8 cellular contexts compared by ENCODE assay signal in the genomic region with DNA sequence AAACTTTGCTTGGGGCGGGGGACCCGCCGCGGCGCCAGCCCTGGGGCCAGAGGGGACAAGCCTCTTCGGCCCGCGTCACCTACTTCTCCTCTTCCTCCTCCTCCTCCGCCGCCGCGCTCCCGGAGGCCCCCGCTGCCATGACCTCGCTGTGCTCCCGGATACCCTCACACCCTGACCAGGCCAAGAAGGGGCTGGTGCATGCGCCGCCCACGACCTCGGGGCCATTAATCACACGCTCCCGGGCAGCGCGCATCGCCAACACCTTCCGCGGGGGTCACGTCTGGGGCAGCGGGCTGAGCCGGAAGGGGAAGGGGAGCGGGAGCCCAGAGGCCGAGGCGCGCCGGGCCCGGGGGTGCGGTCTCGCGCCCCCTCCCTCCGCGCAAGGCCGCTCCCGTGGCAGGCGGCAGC. TPM values are rescaled to one million over a fixed set of nuclear protein-coding genes. Genes with fewer than 3 reads are reported as not detected.
DNase-seq lines count a peak whose midpoint lies in the region; ATAC-seq and TF ChIP-seq lines count a peak whose summit lies in the region.

No MANE protein-coding gene starts in this region.

- under 1% methylated on average over 44 of the region's 44 CpGs for WGBS in HUES64
- 8% methylated on average over 2 of the region's 44 CpGs for WGBS in mammary epithelial cell (ENCODE audit: low coverage, missing lambda C conversion rate)
- WGBS in upper lobe of left lung, 2 donors = 0 to 4% methylated on average over 9 to 17 of the region's 44 CpGs

- POLR2A ChIA-PET in CD8-positive, alpha-beta memory T cell (lab: Charles Lee) = no interaction called here
- POLR2A ChIA-PET in PC-3 (lab: Charles Lee; ENCODE audit: unreplicated experiment) = no interaction called here

- CTCF ChIA-PET in CD8-positive, alpha-beta memory T cell (lab: Charles Lee) = no interaction called here
- CTCF ChIA-PET in mammary epithelial cell (lab: Charles Lee; ENCODE audit: low non-redundant PET) (no interaction called here), PC-3 (lab: Charles Lee) (no interaction called here)

- H3K27me3 Mint-ChIP-seq in CD8-positive, alpha-beta memory T cell = peaks cover 45 to 81% of the 10 kb centered on the region in 2 donors

- no peaks in the 10 kb centered on the region for H3K79me2 ChIP-seq in mammary epithelial cell (ENCODE audit: insufficient read depth, low read length)
- no peaks in the 10 kb centered on the region for H3K79me2 ChIP-seq in PC-3 (ENCODE audit: low read length)

- ATAC-seq in GM19455 (IDR thresholded peaks at IDR 0.05; ENCODE audit: unreplicated experiment) = peak; percentile 43
- peak; percentile 60 to 73 for ATAC-seq in lower lobe of right lung
- ATAC-seq in upper lobe of left lung (ENCODE audit: low FRiP score in 2 of 2) = peak; percentile 24 to 50
- no peak for ATAC-seq in PC-3

- TF ChIP-seq CTCF in mammary epithelial cell (conservative IDR thresholded peaks at IDR 0.05 in 1 of 2, IDR thresholded peaks at IDR 0.05 in 1 of 2; ENCODE audit: extremely low read depth in 1 of 2, insufficient read depth in 1 of 2, low read depth in 1 of 2, low read length in 2 of 2) (no peak), lower lobe of right lung (IDR thresholded peaks at IDR 0.05) (no peak), upper lobe of left lung (IDR thresholded peaks at IDR 0.05) (no peak), PC-3 (conservative IDR thresholded peaks at IDR 0.05; ENCODE audit: low read depth, low read length) (no peak)

- dilution Hi-C loops in mammary epithelial cell (cut with HindIII; ENCODE audit: low sequenced_read_pairs) = no loop called here

- peaks cover 0 to 3% (median 0%) of the 10 kb centered on the region in 3 donors for H3K36me3 Mint-ChIP-seq in CD8-positive, alpha-beta memory T cell

- intact Hi-C loops in mammary epithelial cell (cut with micrococcal nuclease) (loop anchor here (1.0 kb wide), 1 partner anchor 237 kb away; no protein-coding TSS in a partner anchor), lower lobe of right lung (cut with DNase I) (no loop called here), PC-3 (cut with micrococcal nuclease) (no loop called here)

- no peaks in the 10 kb centered on the region for H3F3A ChIP-seq in PC-3 (ENCODE audit: low read length, unreplicated experiment)

- no peaks in the 10 kb centered on the region for H3K9me3 ChIP-seq in CD8-positive, alpha-beta memory T cell (ENCODE audit: low read length)
- H3K9me3 ChIP-seq in HUES64 (ENCODE audit: insufficient read depth, low read depth, low read length) (no peaks in the 10 kb centered on the region), mammary epithelial cell (replicated peaks; ENCODE audit: insufficient read depth, low read length) (no peaks in the 10 kb centered on the region), lower lobe of right lung (no peaks in the 10 kb centered on the region), upper lobe of left lung (no peaks in the 10 kb centered on the region), PC-3 (ENCODE audit: low read length) (no peaks in the 10 kb centered on the region)

- H3K4me1 Mint-ChIP-seq in CD8-positive, alpha-beta memory T cell = peaks cover 11 to 20% (median 13%) of the 10 kb centered on the region in 3 donors

- no peak overlapping the region for H3K27ac ChIP-seq in CD8-positive, alpha-beta memory T cell (ENCODE audit: low read depth, low read length)
- no peak overlapping the region for H3K27ac ChIP-seq in HUES64 (ENCODE audit: low read depth, low read length)
- H3K27ac ChIP-seq in mammary epithelial cell (ENCODE audit: insufficient read depth, low read depth, low read length) = no peak overlapping the region
- H3K27ac ChIP-seq in lower lobe of right lung = peak overlapping the region; percentile 71
- H3K27ac ChIP-seq in upper lobe of left lung = peak overlapping the region; percentile 19 to 80 (median 67)
- no peak overlapping the region for H3K27ac ChIP-seq in PC-3 (ENCODE audit: low read length)

- H2AFZ ChIP-seq in mammary epithelial cell (ENCODE audit: low read depth, low read length) (peak overlapping the region; percentile 82), PC-3 (ENCODE audit: low read length) (no peak overlapping the region)

- H3K9me2 ChIP-seq in PC-3 (replicated peaks; ENCODE audit: low read length) = no peaks in the 10 kb centered on the region

- no peak overlapping the region for H3K27ac Mint-ChIP-seq in CD8-positive, alpha-beta memory T cell

- peaks cover 0 to 2% (median 0%) of the 10 kb centered on the region in 5 donors for H3K9me3 Mint-ChIP-seq in CD8-positive, alpha-beta memory T cell

- H3K4me3 Mint-ChIP-seq in CD8-positive, alpha-beta memory T cell = peak overlapping the region in 5 of 7 donors; percentile 27 to 79 (median 61)

- BruUV-seq in mammary epithelial cell (replicated peaks; lab: Mats Ljungman, UMichigan) = no TSS peak
- no TSS peak for BruUV-seq in PC-3 (replicated peaks; lab: Mats Ljungman, UMichigan)

- in situ Hi-C loops in mammary epithelial cell (cut with MboI; ENCODE audit: low sequenced_read_pairs in 2 of 2) = no loop called here

- no peak for DNase-seq in CD8-positive, alpha-beta memory T cell
- DNase-seq in mammary epithelial cell (no peak), lower lobe of right lung (peak; percentile 51), upper lobe of left lung (peak in 1 of 2 donors; percentile 89), Ammon's horn (ENCODE audit: low spot score) (no peak), PC-3 (no peak)

- H3K9ac ChIP-seq in HUES64 (ENCODE audit: low read depth, low read length) = peak overlapping the region; percentile 74
- H3K9ac ChIP-seq in mammary epithelial cell (ENCODE audit: insufficient read depth, low read length) = no peak overlapping the region
- H3K9ac ChIP-seq in PC-3 (ENCODE audit: low read length) = no peak overlapping the region

- no peaks in the 10 kb centered on the region for H4K20me1 ChIP-seq in mammary epithelial cell (ENCODE audit: insufficient read depth, low read length)
- H4K20me1 ChIP-seq in PC-3 (ENCODE audit: low read length) = no peaks in the 10 kb centered on the region

- peaks cover 6% of the 10 kb centered on the region for H3K27me3 ChIP-seq in CD8-positive, alpha-beta memory T cell (ENCODE audit: insufficient read depth, low read length, poor library complexity, severe bottlenecking)
- H3K27me3 ChIP-seq in HUES64 (ENCODE audit: insufficient read depth, low read length) (peaks cover 77% of the 10 kb centered on the region), mammary epithelial cell (ENCODE audit: insufficient read depth, low read length) (peaks cover 37% of the 10 kb centered on the region), lower lobe of right lung (ENCODE audit: low read depth) (peaks cover 54% of the 10 kb centered on the region), upper lobe of left lung (peaks cover 2 to 24% (median 13%) of the 10 kb centered on the region in 4 donors), PC-3 (ENCODE audit: low read length) (peaks cover 44% of the 10 kb centered on the region)

- H3K4me2 ChIP-seq in mammary epithelial cell (ENCODE audit: insufficient read depth, low read depth, low read length) (peak overlapping the region; percentile 91), PC-3 (ENCODE audit: low read length) (no peak overlapping the region)

- peak in 1 of 4 donors; percentile 9 for TF ChIP-seq POLR2A in upper lobe of left lung (IDR thresholded peaks at IDR 0.05)

- TF ChIP-seq EP300 in upper lobe of left lung (IDR thresholded peaks at IDR 0.05) = no peak

- no peak overlapping the region for H3K4me3 ChIP-seq in CD8-positive, alpha-beta memory T cell (ENCODE audit: low read length)
- H3K4me3 ChIP-seq in HUES64 (ENCODE audit: low read length) (peak overlapping the region; percentile 71), mammary epithelial cell (replicated peaks in 1 of 3; ENCODE audit: insufficient read depth in 1 of 3, low read depth in 2 of 3, low read length in 3 of 3) (peak overlapping the region in 2 of 3 experiments; percentile 37 to 40), lower lobe of right lung (peak overlapping the region; percentile 65), upper lobe of left lung (peak overlapping the region; percentile 43 to 62 (median 56)), PC-3 (ENCODE audit: low read length) (no peak overlapping the region)

- H3K36me3 ChIP-seq in CD8-positive, alpha-beta memory T cell (ENCODE audit: insufficient read depth, low read length) = no peaks in the 10 kb centered on the region
- H3K36me3 ChIP-seq in HUES64 (ENCODE audit: insufficient read depth, low read length) (no peaks in the 10 kb centered on the region), mammary epithelial cell (ENCODE audit: insufficient read depth, low read length) (no peaks in the 10 kb centered on the region), lower lobe of right lung (no peaks in the 10 kb centered on the region), upper lobe of left lung (no peaks in the 10 kb centered on the region), PC-3 (ENCODE audit: low read depth, low read length) (no peaks in the 10 kb centered on the region)

- H3K4me1 ChIP-seq in CD8-positive, alpha-beta memory T cell (ENCODE audit: insufficient read depth, low read length) = no peaks in the 10 kb centered on the region
- H3K4me1 ChIP-seq in HUES64 (ENCODE audit: insufficient read depth, low read length) (peaks cover 2% of the 10 kb centered on the region; the same call in 1 of the 2 replicates), mammary epithelial cell (ENCODE audit: insufficient read depth, low read length) (peaks cover 17% of the 10 kb centered on the region), lower lobe of right lung (peaks cover 13% of the 10 kb centered on the region), upper lobe of left lung (peaks cover 18 to 25% (median 22%) of the 10 kb centered on the region in 4 donors), PC-3 (ENCODE audit: insufficient read depth, low read length) (no peaks in the 10 kb centered on the region)

RNA-seq across cellular contexts. Expression of gene CNR1, which starts 0.3 kb away (rescaled TPM):
- not detected for total RNA-seq in CD8-positive, alpha-beta memory T cell
- polyA plus RNA-seq in CD8-positive, alpha-beta memory T cell = not detected
- polyA plus RNA-seq in HUES64 (2013, experiment 1 of 2) = 1.5 TPM
- polyA plus RNA-seq in HUES64 (2013, experiment 2 of 2) = 2.9 TPM
- total RNA-seq in mammary epithelial cell = not detected
- not detected for polyA plus RNA-seq in mammary epithelial cell
- polyA minus RNA-seq in mammary epithelial cell = not detected
- 21.1 TPM for total RNA-seq in lower lobe of right lung
- total RNA-seq in upper lobe of left lung = 10 to 100 TPM in 3 of 6 donors, 1 to 10 TPM in 3; 7.3 to 19.0 (median 10.3) TPM
- not detected in 2 replicates for total RNA-seq in PC-3 (2014; rRNA removed)

Comparison
In these comparisons a context has a peak if more than half of its experiments do, and no peak if none do; other contexts are left out.
1. H3K27ac ChIP-seq: peak in lower lobe of right lung (single experiment) and upper lobe of left lung (4 of 4); none in CD8-positive, alpha-beta memory T cell (single experiment), HUES64 (single experiment), mammary epithelial cell (single experiment) and PC-3 (single experiment).
2. H3K4me3 ChIP-seq: peak in HUES64 (single experiment), mammary epithelial cell (2 of 3), lower lobe of right lung (single experiment) and upper lobe of left lung (4 of 4); none in CD8-positive, alpha-beta memory T cell (single experiment) and PC-3 (single experiment).